Comparison of ENCODE assay signal across 8 cellular contexts in genomic region chr7:23597908-23598224, GRCh38. TPM values are rescaled to one million over a fixed set of nuclear protein-coding genes. Genes with fewer than 3 reads are reported as not detected.
A peak's percentile ranks its signal among the peaks of the same experiment; 100 is the strongest.
DNase-seq lines count a peak whose midpoint lies in the region; ATAC-seq and TF ChIP-seq lines count a peak whose summit lies in the region.

No MANE protein-coding gene starts in this region.

- intact Hi-C loops in dorsolateral prefrontal cortex (cut with DNase I): loop anchor here (1.0 to 10.0 kb wide), 3 partner anchors 63 to 83 kb away; partner anchors contain the start of genes FAM221A (in 2 of the 2) and TRA2A (in 1 of the 2)

- peaks cover 4% of the 10 kb centered on the region for H3K36me3 Mint-ChIP-seq in activated naive CD4-positive, alpha-beta T cell treated with anti-CD3 and anti-CD28 coated beads, Interleukin-2, amount 10 ng/mL, durations not matched to agents 7 days and 5 days
- no peaks in the 10 kb centered on the region for H3K36me3 Mint-ChIP-seq in naive B cell

- no peaks in the 10 kb centered on the region for H3K27me3 ChIP-seq in dorsolateral prefrontal cortex

- TF ChIP-seq CTCF in dorsolateral prefrontal cortex (IDR thresholded peaks at IDR 0.05 in 54 of 56, conservative IDR thresholded peaks at IDR 0.05 in 2 of 56; ENCODE audit: low read depth in 1 of 56, partially characterized antibody in 56 of 56): no peak

- peak overlapping the region; percentile 79 for H3K4me3 Mint-ChIP-seq in activated naive CD4-positive, alpha-beta T cell treated with anti-CD3 and anti-CD28 coated beads, Interleukin-2, amount 10 ng/mL, durations not matched to agents 7 days and 5 days
- H3K4me3 Mint-ChIP-seq in naive B cell: peak overlapping the region; percentile 83 to 98 (median 93)

- DNase-seq in activated naive CD4-positive, alpha-beta T cell treated with anti-CD3 and anti-CD28 coated beads, Interleukin-2, amount 10 ng/mL, durations not matched to agents 7 days and 5 days: no peak
- no peak for DNase-seq in activated naive CD4-positive, alpha-beta T cell treated with Interleukin-2 at 50 U/mL for 16 hours
- DNase-seq in NAMALWA (ENCODE audit: low spot score) (peak; percentile 73), dorsolateral prefrontal cortex (no peak), naive B cell (no peak), OCI-M1 (lab: John Stamatoyannopoulos, UW) (no peak)

- peak overlapping the region; percentile 30 for H3K27ac Mint-ChIP-seq in activated naive CD4-positive, alpha-beta T cell treated with anti-CD3 and anti-CD28 coated beads, Interleukin-2, amount 10 ng/mL, durations not matched to agents 7 days and 5 days
- H3K27ac Mint-ChIP-seq in naive B cell: peak overlapping the region in 5 of 6 donors; percentile 70 to 93 (median 89)

- CTCF ChIA-PET in activated naive CD4-positive, alpha-beta T cell treated with anti-CD3 and anti-CD28 coated beads, Interleukin-2, amount 10 ng/mL, durations not matched to agents 7 days and 5 days (lab: Charles Lee): interaction anchor here (1.0 to 2.4 kb wide), 2 partner anchors 9 to 51 kb away, joined by 3 to 7 read pairs; no protein-coding TSS in a partner anchor

- H3K4me1 Mint-ChIP-seq in activated naive CD4-positive, alpha-beta T cell treated with anti-CD3 and anti-CD28 coated beads, Interleukin-2, amount 10 ng/mL, durations not matched to agents 7 days and 5 days: peaks cover 44% of the 10 kb centered on the region
- peaks cover 30 to 44% (median 39%) of the 10 kb centered on the region in 3 donors for H3K4me1 Mint-ChIP-seq in naive B cell

- H3K27ac ChIP-seq in dorsolateral prefrontal cortex: peak overlapping the region; percentile 74 to 99 (median 94)

- no peak for ATAC-seq in naive B cell (ENCODE audit: low read depth in 2 of 2)
- no peak for ATAC-seq in HG03342 (IDR thresholded peaks at IDR 0.05; ENCODE audit: unreplicated experiment)
- no peak for ATAC-seq in HG03439 (IDR thresholded peaks at IDR 0.05; ENCODE audit: unreplicated experiment)

- peak overlapping the region; percentile 57 to 97 (median 86) for H3K4me3 ChIP-seq in dorsolateral prefrontal cortex

- H3K27me3 Mint-ChIP-seq in activated naive CD4-positive, alpha-beta T cell treated with anti-CD3 and anti-CD28 coated beads, Interleukin-2, amount 10 ng/mL, durations not matched to agents 7 days and 5 days: peaks cover 3% of the 10 kb centered on the region
- no peaks in the 10 kb centered on the region for H3K27me3 Mint-ChIP-seq in naive B cell

- H3K9me3 Mint-ChIP-seq in activated naive CD4-positive, alpha-beta T cell treated with anti-CD3 and anti-CD28 coated beads, Interleukin-2, amount 10 ng/mL, durations not matched to agents 7 days and 5 days: no peaks in the 10 kb centered on the region
- H3K9me3 Mint-ChIP-seq in naive B cell: peaks cover 0 to 5% (median 0%) of the 10 kb centered on the region in 7 donors

RNA-seq across cellular contexts. Expression of gene CCDC126, which starts 0.7 kb away (rescaled TPM):
- 10 to 100 TPM; 11.7 to 28.0 (median 16.8) TPM for total RNA-seq in dorsolateral prefrontal cortex
- polyA plus RNA-seq in naive B cell (ENCODE audit: low read depth in 6 of 6): 10 to 100 TPM; 10.3 to 25.5 (median 16.1) TPM
